In the genomic region with DNA sequence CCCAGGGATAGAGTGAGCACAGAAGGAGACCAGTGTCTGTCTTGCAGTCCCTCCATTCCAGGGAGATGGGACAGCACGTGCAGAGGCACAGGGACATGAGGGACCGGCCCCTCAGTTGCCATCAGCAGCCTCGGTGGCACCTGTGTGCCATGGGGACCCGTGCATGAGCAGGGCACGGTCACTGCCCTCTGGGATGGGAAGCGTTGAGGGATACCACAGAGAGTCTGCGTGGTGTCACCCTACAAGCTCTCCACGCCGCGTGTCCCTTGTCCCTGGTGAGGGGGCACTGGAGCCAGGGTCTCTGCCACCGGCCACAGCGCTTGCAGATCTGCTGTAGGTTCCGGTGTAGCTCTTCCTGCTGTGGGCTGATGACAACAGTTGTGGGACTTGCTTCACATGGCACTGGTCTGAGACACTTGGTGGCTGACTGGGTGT, we compare ENCODE assay signal across 23 cellular contexts.
A peak's percentile ranks its signal among the peaks of the same experiment; 100 is the strongest.
DNase-seq lines count a peak whose midpoint lies in the region; ATAC-seq, FAIRE-seq and TF ChIP-seq lines count a peak whose summit lies in the region.
"Had no signal": no experiment of that assay in that cellular context is flagged by ENCODE, and none has a peak within 500 bp of the region (broad histone marks: within the 10 kb centered on the region; RNA-seq: fewer than 3 reads in every experiment).

No MANE protein-coding gene starts in this region.

- no peaks in the 10 kb centered on the region for H3K79me2 ChIP-seq in HepG2 (ENCODE audit: insufficient read depth, low read length)

- H4K20me1 ChIP-seq in HepG2 (ENCODE audit: insufficient read depth, low read length): no peaks in the 10 kb centered on the region

- no peaks in the 10 kb centered on the region for H3K9me3 Mint-ChIP-seq in neural crest cell
- peaks cover 4% of the 10 kb centered on the region for H3K9me3 Mint-ChIP-seq in type B pancreatic cell

- H3K4me3 ChIP-seq in HepG2 (replicated peaks in 1 of 3; ENCODE audit: insufficient read depth in 1 of 3, low read depth in 2 of 3, low read length in 3 of 3) (no peak overlapping the region), right lobe of liver (no peak overlapping the region)

- no TSS peak for BruUV-seq in HepG2 (replicated peaks; lab: Mats Ljungman, UMichigan)

- WGBS in HepG2 (ENCODE audit: low lambda C conversion rate): no CpG with 5 or more reads among the region's 13 CpGs
- 50% methylated on average over 2 of the region's 13 CpGs for WGBS in right lobe of liver (ENCODE audit: insufficient coverage, low coverage, low lambda C conversion rate, missing lambda C conversion rate)

- TF ChIP-seq EP300 in HepG2 (IDR thresholded peaks at IDR 0.05; ENCODE audit: low read depth in 2 of 2, low read length in 2 of 2): no peak
- no peak for TF ChIP-seq EP300 in HepG2 (CRISPR knock-in tag; IDR thresholded peaks at IDR 0.05; ENCODE audit: borderline replicate concordance)

- no peaks in the 10 kb centered on the region for H3K4me1 Mint-ChIP-seq in neural crest cell
- no peaks in the 10 kb centered on the region for H3K4me1 Mint-ChIP-seq in type B pancreatic cell (ENCODE audit: unreplicated experiment)

- H3K9ac ChIP-seq in HepG2 (ENCODE audit: insufficient read depth, low read depth, low read length): no peak overlapping the region

- FAIRE-seq in HepG2 (lab: Jason Lieb, UNC): no peak
- FAIRE-seq: A204.1, D721Med, G401.6, GM12891, GM19239, H1, HTR-8/SVneo had no signal

- H3K27me3 Mint-ChIP-seq in neural crest cell (ENCODE audit: low read depth): peaks cover 3% of the 10 kb centered on the region
- H3K27me3 Mint-ChIP-seq in type B pancreatic cell: peaks cover 10% of the 10 kb centered on the region

- no peak for DNase-seq in HepG2 (ENCODE audit: low spot score)
- no peak for DNase-seq in right lobe of liver
- DNase-seq in ecto neural progenitor cell (ENCODE audit: low spot score): peak; percentile 20
- DNase-seq in neural crest cell (ENCODE audit: low read depth, low spot score): no peak
- no peak for DNase-seq in type B pancreatic cell (ENCODE audit: extremely low spot score, unreplicated experiment)
- DNase-seq in NCI-H524 treated with DMSO at 0.1 percent for 48 hours (lab: John Stamatoyannopoulos, UW): no peak
- DNase-seq: BE2C; CD4-positive, alpha-beta memory T cell; COR-L47; DMS153; DMS79 treated with DMSO at 0.1 percent for 48 hours; EL; HCEC 1CT; HFFc6 had no signal

- ATAC-seq in HepG2 (no peak), right lobe of liver (no peak), GM19467 (IDR thresholded peaks at IDR 0.05; ENCODE audit: unreplicated experiment) (no peak)

- POLR2A ChIA-PET in HepG2 (lab: Yijun Ruan, JAX): no interaction called here

- no peak overlapping the region for H3K27ac ChIP-seq in HepG2 (ENCODE audit: extremely low read length, insufficient read depth, low read length)
- H3K27ac ChIP-seq in right lobe of liver: no peak overlapping the region
- H3K27ac ChIP-seq: C4-2B had no signal

- H3K4me2 ChIP-seq in HepG2 (ENCODE audit: low read depth, low read length): no peak overlapping the region

- no peak for TF ChIP-seq RAD21 in HepG2 (CRISPR knock-in tag; IDR thresholded peaks at IDR 0.05)

- no peaks in the 10 kb centered on the region for H3K4me1 ChIP-seq in HepG2 (ENCODE audit: insufficient read depth, low read length)
- H3K4me1 ChIP-seq in right lobe of liver: no peaks in the 10 kb centered on the region
- H3K4me1 ChIP-seq: BE2C had no signal

- in situ Hi-C loops in HepG2 (cut with HindIII; ENCODE audit: extremely low pct_ligation_motif_present, low pct_unique_long_range_greater_than_20kb): no loop called here

- H3K4me3 Mint-ChIP-seq in neural crest cell (no peak overlapping the region), type B pancreatic cell (no peak overlapping the region)
- H3K4me3 Mint-ChIP-seq: CD4-positive, alpha-beta memory T cell; HFFc6 had no signal

- intact Hi-C loops in HepG2 (cut with micrococcal nuclease; ENCODE audit: unreplicated experiment) (no loop called here), right lobe of liver (cut with DNase I) (no loop called here)

- TF ChIP-seq CTCF in HepG2 (CRISPR knock-in tag; IDR thresholded peaks at IDR 0.05): no peak
- no peak for TF ChIP-seq CTCF in right lobe of liver (IDR thresholded peaks at IDR 0.05)
- TF ChIP-seq CTCF in neural crest cell (conservative IDR thresholded peaks at IDR 0.05): no peak
- no peak for TF ChIP-seq CTCF in type B pancreatic cell (conservative IDR thresholded peaks at IDR 0.05)

- H2AFZ ChIP-seq in HepG2 (ENCODE audit: low read length): no peak overlapping the region

- H3K36me3 ChIP-seq in HepG2 (replicated peaks in 1 of 2; ENCODE audit: control insufficient read depth in 1 of 2, insufficient read depth in 2 of 2, low read length in 2 of 2): no peaks in the 10 kb centered on the region
- no peaks in the 10 kb centered on the region for H3K36me3 ChIP-seq in right lobe of liver
- H3K36me3 ChIP-seq: BE2C had no signal

- H3K27ac Mint-ChIP-seq in neural crest cell (ENCODE audit: unreplicated experiment): peak overlapping the region; percentile 50
- no peak overlapping the region for H3K27ac Mint-ChIP-seq in type B pancreatic cell
- H3K27ac Mint-ChIP-seq: CD4-positive, alpha-beta memory T cell; HFFc6 had no signal

- CTCF ChIA-PET in HepG2 (lab: Yijun Ruan, JAX; ENCODE audit: low intra/inter-chr PET ratio, low total read pairs): no interaction called here

- TF ChIP-seq POLR2A in HepG2 (IDR thresholded peaks at IDR 0.05; ENCODE audit: insufficient read depth in 1 of 2, low read depth in 2 of 2, low read length in 2 of 2) (no peak), right lobe of liver (IDR thresholded peaks at IDR 0.05) (no peak)

- H3K36me3 Mint-ChIP-seq in neural crest cell (ENCODE audit: low read depth) (peaks cover 2% of the 10 kb centered on the region), type B pancreatic cell (no peaks in the 10 kb centered on the region)
- H3K36me3 Mint-ChIP-seq: CD4-positive, alpha-beta memory T cell had no signal

- H3K9me3 ChIP-seq in HepG2 (ENCODE audit: low read length): no peaks in the 10 kb centered on the region
- H3K9me3 ChIP-seq in right lobe of liver: no peaks in the 10 kb centered on the region
- H3K9me3 ChIP-seq: BE2C had no signal

- peaks cover 0 to 9% of the 10 kb centered on the region in 2 experiments; a peak in 1 of 5 replicates for H3K27me3 ChIP-seq in HepG2 (ENCODE audit: control insufficient read depth in 1 of 2, insufficient read depth in 2 of 2, low read length in 2 of 2)
- H3K27me3 ChIP-seq in right lobe of liver: no peaks in the 10 kb centered on the region
- H3K27me3 ChIP-seq: BE2C had no signal

TF ChIP-seq in HepG2, 621 proteins besides CTCF, POLR2A, EP300 and RAD21 (continues in another document):
- TF ChIP-seq, protein P1, sequence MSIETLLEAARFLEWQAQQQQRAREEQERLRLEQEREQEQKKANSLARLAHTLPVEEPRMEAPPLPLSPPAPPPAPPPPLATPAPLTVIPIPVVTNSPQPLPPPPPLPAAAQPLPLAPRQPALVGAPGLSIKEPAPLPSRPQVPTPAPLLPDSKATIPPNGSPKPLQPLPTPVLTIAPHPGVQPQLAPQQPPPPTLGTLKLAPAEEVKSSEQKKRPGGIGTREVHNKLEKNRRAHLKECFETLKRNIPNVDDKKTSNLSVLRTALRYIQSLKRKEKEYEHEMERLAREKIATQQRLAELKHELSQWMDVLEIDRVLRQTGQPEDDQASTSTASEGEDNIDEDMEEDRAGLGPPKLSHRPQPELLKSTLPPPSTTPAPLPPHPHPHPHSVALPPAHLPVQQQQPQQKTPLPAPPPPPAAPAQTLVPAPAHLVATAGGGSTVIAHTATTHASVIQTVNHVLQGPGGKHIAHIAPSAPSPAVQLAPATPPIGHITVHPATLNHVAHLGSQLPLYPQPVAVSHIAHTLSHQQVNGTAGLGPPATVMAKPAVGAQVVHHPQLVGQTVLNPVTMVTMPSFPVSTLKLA (IDR thresholded peaks at IDR 0.05): peak; percentile 12; the same call in 1 of the 2 replicates
- TF ChIP-seq NAIF1 (CRISPR knock-in tag; IDR thresholded peaks at IDR 0.05; ENCODE audit: borderline replicate concordance) (no peak), ZNF432 (CRISPR knock-in tag; IDR thresholded peaks at IDR 0.05; ENCODE audit: borderline replicate concordance) (no peak)
- TF ChIP-seq, protein P2, sequence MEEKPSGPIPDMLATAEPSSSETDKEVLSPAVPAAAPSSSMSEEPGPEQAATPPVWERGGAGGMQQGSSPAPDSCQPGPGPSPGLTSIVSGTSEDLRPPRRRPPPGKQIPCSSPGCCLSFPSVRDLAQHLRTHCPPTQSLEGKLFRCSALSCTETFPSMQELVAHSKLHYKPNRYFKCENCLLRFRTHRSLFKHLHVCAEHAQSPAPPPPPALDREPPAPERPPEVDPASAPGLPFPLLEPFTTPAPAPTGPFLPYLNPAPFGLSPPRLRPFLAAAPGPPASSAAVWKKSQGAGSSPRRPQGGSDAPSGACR (CRISPR knock-in tag; IDR thresholded peaks at IDR 0.05): no peak
- TF ChIP-seq, protein P3, sequence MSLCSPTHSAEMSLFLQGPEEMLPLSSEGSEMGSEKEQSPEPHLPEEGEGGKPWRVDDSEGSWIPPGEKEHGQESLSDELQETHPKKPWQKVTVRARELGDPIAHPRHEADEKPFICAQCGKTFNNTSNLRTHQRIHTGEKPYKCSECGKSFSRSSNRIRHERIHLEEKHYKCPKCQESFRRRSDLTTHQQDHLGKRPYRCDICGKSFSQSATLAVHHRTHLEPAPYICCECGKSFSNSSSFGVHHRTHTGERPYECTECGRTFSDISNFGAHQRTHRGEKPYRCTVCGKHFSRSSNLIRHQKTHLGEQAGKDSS (CRISPR knock-in tag; IDR thresholded peaks at IDR 0.05; ENCODE audit: borderline replicate concordance, low read depth): no peak
- TF ChIP-seq, protein P4, sequence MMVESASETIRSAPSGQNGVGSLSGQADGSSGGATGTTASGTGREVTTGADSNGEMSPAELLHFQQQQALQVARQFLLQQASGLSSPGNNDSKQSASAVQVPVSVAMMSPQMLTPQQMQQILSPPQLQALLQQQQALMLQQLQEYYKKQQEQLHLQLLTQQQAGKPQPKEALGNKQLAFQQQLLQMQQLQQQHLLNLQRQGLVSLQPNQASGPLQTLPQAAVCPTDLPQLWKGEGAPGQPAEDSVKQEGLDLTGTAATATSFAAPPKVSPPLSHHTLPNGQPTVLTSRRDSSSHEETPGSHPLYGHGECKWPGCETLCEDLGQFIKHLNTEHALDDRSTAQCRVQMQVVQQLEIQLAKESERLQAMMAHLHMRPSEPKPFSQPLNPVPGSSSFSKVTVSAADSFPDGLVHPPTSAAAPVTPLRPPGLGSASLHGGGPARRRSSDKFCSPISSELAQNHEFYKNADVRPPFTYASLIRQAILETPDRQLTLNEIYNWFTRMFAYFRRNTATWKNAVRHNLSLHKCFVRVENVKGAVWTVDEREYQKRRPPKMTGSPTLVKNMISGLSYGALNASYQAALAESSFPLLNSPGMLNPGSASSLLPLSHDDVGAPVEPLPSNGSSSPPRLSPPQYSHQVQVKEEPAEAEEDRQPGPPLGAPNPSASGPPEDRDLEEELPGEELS (CRISPR knock-in tag; IDR thresholded peaks at IDR 0.05): no peak
